16 cellular contexts compared by ENCODE assay signal in genomic region chr7:49324707-49325106, GRCh38.
A peak's percentile ranks its signal among the peaks of the same experiment; 100 is the strongest.
DNase-seq lines count a peak whose midpoint lies in the region; ATAC-seq and TF ChIP-seq lines count a peak whose summit lies in the region.
"Had no signal": no experiment of that assay in that cellular context is flagged by ENCODE, and none has a peak within 500 bp of the region (broad histone marks: within the 10 kb centered on the region; RNA-seq: fewer than 3 reads in every experiment).

No MANE protein-coding gene starts in this region.

- H3K4me3 ChIP-seq in fibroblast of the aortic adventitia (ENCODE audit: low read depth, low read length), result no peak overlapping the region
- H3K4me3 ChIP-seq: BLaER1 had no signal

- DNase-seq in AG09319 (ENCODE audit: extremely low read depth, low read depth) (no peak), H4 (ENCODE audit: low spot score) (peak; percentile 84), RKO (ENCODE audit: low spot score) (peak; percentile 39), fibroblast of the aortic adventitia (ENCODE audit: low read depth) (peak; percentile 15), omental fat pad (ENCODE audit: low spot score) (no peak), NOMO-1 treated with dmso at 0.1 percent for 144 hours (lab: John Stamatoyannopoulos, UW; ENCODE audit: unreplicated experiment) (no peak), SIG-M5 treated with dmso at 0.1 percent for 504 hours (lab: John Stamatoyannopoulos, UW; ENCODE audit: unreplicated experiment) (no peak)
- DNase-seq: activated CD4-positive, alpha-beta T cell treated with anti-CD3 and anti-CD28 coated beads, Interleukin-2, amount 10 ng/mL, durations not matched to agents 24 days and 14 days; GF-D8; NCI-H1105 treated with DMSO at 0.1 percent for 48 hours; NCI-H526 treated with DMSO at 0.1 percent for 48 hours; stimulated activated CD4-positive, alpha-beta T cell treated with anti-CD3 and anti-CD28 coated beads, Interleukin-4, amount 100 ng/mL, for 24 hours; stimulated activated naive CD4-positive, alpha-beta T cell treated with Interleukin-2 at 50 U/mL for 16 hours; T-cell had no signal

- TF ChIP-seq CTCF in AG09319 (IDR thresholded peaks at IDR 0.05; ENCODE audit: low read depth, low read length) (peak; percentile 42), fibroblast of the aortic adventitia (IDR thresholded peaks at IDR 0.05; ENCODE audit: insufficient read depth, low read length) (peak; percentile 5), omental fat pad (IDR thresholded peaks at IDR 0.05) (no peak)

- ATAC-seq in omental fat pad (ENCODE audit: low FRiP score) (no peak), GM21717 (IDR thresholded peaks at IDR 0.05; ENCODE audit: unreplicated experiment) (no peak)
- ATAC-seq: T-cell had no signal

Comparison
In these comparisons a context has a peak if more than half of its experiments do, and no peak if none do; other contexts are left out.
1. DNase-seq: peak in H4 (single experiment), RKO (single experiment) and fibroblast of the aortic adventitia (single experiment); none in AG09319 (single experiment), omental fat pad (single experiment), NOMO-1 treated with dmso at 0.1 percent for 144 hours (single experiment) and SIG-M5 treated with dmso at 0.1 percent for 504 hours (single experiment).
2. CTCF ChIP-seq: peak in AG09319 (single experiment) and fibroblast of the aortic adventitia (single experiment); none in omental fat pad (0 of 3).